16 cellular contexts compared by ENCODE assay signal in the genomic region with DNA sequence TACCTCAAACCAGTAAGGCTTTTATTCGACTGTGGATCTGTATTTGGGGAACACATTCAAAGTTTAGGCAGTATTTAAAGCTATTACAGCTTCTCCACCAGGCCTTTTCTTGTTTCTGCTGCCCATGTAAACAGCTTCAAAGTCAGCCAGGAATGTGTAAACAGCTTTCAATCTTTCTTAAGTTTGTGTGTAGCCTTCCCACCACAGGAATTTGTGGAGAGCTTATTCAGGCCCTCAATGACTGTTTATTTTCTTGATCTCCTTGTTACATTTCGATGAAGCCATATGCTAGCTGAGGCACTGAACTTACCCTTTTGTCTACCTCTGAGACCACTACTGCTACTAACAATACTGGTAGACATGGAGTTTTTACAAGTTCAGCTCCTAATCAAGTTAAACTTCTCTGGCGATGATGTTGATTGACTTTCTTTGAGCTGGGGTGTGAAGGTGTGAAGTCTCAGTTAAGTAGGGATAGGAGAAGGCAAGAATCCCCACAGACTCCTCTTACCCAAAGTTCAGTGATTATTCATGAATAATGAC.
DNase-seq lines count a peak whose midpoint lies in the region; ATAC-seq lines count a peak whose summit lies in the region.
"Had no signal": no experiment of that assay in that cellular context is flagged by ENCODE, and none has a peak within 500 bp of the region (broad histone marks: within the 10 kb centered on the region; RNA-seq: fewer than 3 reads in every experiment).

No MANE protein-coding gene starts in this region.

- H3K4me2 ChIP-seq in mesenchymal stem cell (ENCODE audit: low read length, poor library complexity, severe bottlenecking), result no peak overlapping the region
- H3K4me2 ChIP-seq: BLaER1, KMS-11 had no signal

- H2BK15ac ChIP-seq in mesenchymal stem cell (ENCODE audit: low read depth, poor library complexity, severe bottlenecking), result no peak overlapping the region

- H2AFZ ChIP-seq in mesenchymal stem cell (ENCODE audit: low read depth, low read length), result no peak overlapping the region

- H4K91ac ChIP-seq in mesenchymal stem cell (ENCODE audit: low read length), result no peak overlapping the region

- H3K9ac ChIP-seq in mesenchymal stem cell (ENCODE audit: low read length), result no peak overlapping the region
- H3K9ac ChIP-seq: BLaER1, KMS-11 had no signal

- H3K23ac ChIP-seq in mesenchymal stem cell (ENCODE audit: low read length in 2 of 2), result no peak overlapping the region

- no peak overlapping the region for H4K8ac ChIP-seq in mesenchymal stem cell (ENCODE audit: low read length)

- H3K18ac ChIP-seq in mesenchymal stem cell (ENCODE audit: low read depth in 1 of 2, low read length in 2 of 2), result no peak overlapping the region

- H2BK120ac ChIP-seq in mesenchymal stem cell (ENCODE audit: low read depth, low read length), result no peak overlapping the region

- no peaks in the 10 kb centered on the region for H3K79me1 ChIP-seq in mesenchymal stem cell (replicated peaks; ENCODE audit: low read length, poor library complexity, severe bottlenecking)

- WGBS in mesenchymal stem cell, result 31% methylated on average over 2 of the region's 3 CpGs

- peaks cover 9% of the 10 kb centered on the region for H3K9me3 ChIP-seq in mesenchymal stem cell (ENCODE audit: control insufficient read depth, low read length)
- H3K9me3 ChIP-seq: BLaER1, HAP-1 had no signal

- H2BK12ac ChIP-seq in mesenchymal stem cell (ENCODE audit: low read length in 2 of 2), result no peak overlapping the region

- H3K27ac ChIP-seq in mesenchymal stem cell (ENCODE audit: low read length, poor library complexity, severe bottlenecking), result no peak overlapping the region
- H3K27ac ChIP-seq: BLaER1, KMS-11 had no signal

- no peak overlapping the region for H3K4ac ChIP-seq in mesenchymal stem cell (ENCODE audit: low read depth in 1 of 2, low read length in 2 of 2)

- no peak overlapping the region for H3K14ac ChIP-seq in mesenchymal stem cell (ENCODE audit: low read length in 2 of 2)

- no peak overlapping the region for H3K4me3 ChIP-seq in mesenchymal stem cell (ENCODE audit: insufficient read depth in 1 of 2, low read depth in 1 of 2, low read length in 2 of 2)
- H3K4me3 ChIP-seq: BLaER1, HAP-1 had no signal

- no peak overlapping the region for H2BK5ac ChIP-seq in mesenchymal stem cell (ENCODE audit: low read depth, low read length, poor library complexity, severe bottlenecking)

- no peak overlapping the region for H2AK5ac ChIP-seq in mesenchymal stem cell (ENCODE audit: low read length, severe bottlenecking)

- no peaks in the 10 kb centered on the region for H3K4me1 ChIP-seq in mesenchymal stem cell (ENCODE audit: control insufficient read depth, insufficient read depth, low read depth, low read length)
- H3K4me1 ChIP-seq: BLaER1, HAP-1 had no signal

- no peaks in the 10 kb centered on the region for H3K36me3 ChIP-seq in mesenchymal stem cell (ENCODE audit: control insufficient read depth in 1 of 2, insufficient read depth in 2 of 2, low read depth in 1 of 2, low read length in 2 of 2)
- H3K36me3 ChIP-seq: BLaER1, HAP-1 had no signal

- DNase-seq in ELF-1 (ENCODE audit: low read depth, low spot score) (peak; percentile 19), H4 (ENCODE audit: low spot score) (peak; percentile 92), astrocyte of the hippocampus (ENCODE audit: low read depth, low spot score) (peak; percentile 74), mesenchymal stem cell (peak; percentile 60), T1000 (lab: John Stamatoyannopoulos, UW) (no peak), hypothalamus (lab: John Stamatoyannopoulos, UW) (no peak), NCI-H748 treated with DMSO at 0.1 percent for 48 hours (lab: John Stamatoyannopoulos, UW) (no peak)
- DNase-seq: 8988T; CD4-positive, alpha-beta memory T cell; DMS153; DND-41; EL had no signal

- ATAC-seq in GM18907 (IDR thresholded peaks at IDR 0.05; ENCODE audit: unreplicated experiment), result no peak

- no peaks in the 10 kb centered on the region for H3K27me3 ChIP-seq in mesenchymal stem cell (ENCODE audit: control insufficient read depth in 1 of 2, insufficient read depth in 1 of 2, low read length in 2 of 2)
- H3K27me3 ChIP-seq: BLaER1 had no signal

Comparison
In these comparisons a context has a peak if more than half of its experiments do, and no peak if none do; other contexts are left out.
1. DNase-seq: peak in ELF-1 (single experiment), H4 (single experiment), astrocyte of the hippocampus (single experiment) and mesenchymal stem cell (single experiment); none in T1000 (single experiment), hypothalamus (0 of 51) and NCI-H748 treated with DMSO at 0.1 percent for 48 hours (single experiment).